1 cellular context compared by ENCODE assay signal in the genomic region with DNA sequence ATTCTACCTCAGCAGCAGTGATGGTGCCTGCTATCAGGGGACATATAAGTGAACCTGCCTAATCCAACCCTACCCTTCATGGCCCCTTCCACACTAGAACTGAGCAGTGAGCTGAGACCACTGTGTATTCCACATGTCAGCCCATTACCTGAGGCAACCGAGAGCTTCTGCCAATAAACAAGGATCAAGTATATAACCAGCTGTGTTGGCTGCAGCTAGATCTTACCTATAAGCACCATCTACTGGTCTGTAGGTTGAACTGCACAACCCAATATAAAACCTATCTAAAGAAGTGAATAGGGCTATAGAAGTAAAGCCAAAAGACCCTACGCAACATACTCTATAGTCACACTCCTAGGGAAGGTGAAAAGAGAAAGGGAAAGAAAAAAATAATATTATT.
TF ChIP-seq lines count a peak whose summit lies in the region.

No MANE protein-coding gene starts in this region.

TF ChIP-seq in WTC11, 78 proteins besides CTCF, POLR2A, EP300 and RAD21 (continued from another document):
- TF ChIP-seq RELA (CRISPR knock-in tag; IDR thresholded peaks at IDR 0.05; ENCODE audit: borderline replicate concordance) (no peak), FOXJ3 (CRISPR knock-in tag; IDR thresholded peaks at IDR 0.05; ENCODE audit: borderline replicate concordance) (no peak), MYBL2 (CRISPR knock-in tag; IDR thresholded peaks at IDR 0.05) (no peak), SMAD3 (CRISPR knock-in tag; IDR thresholded peaks at IDR 0.05; ENCODE audit: borderline replicate concordance) (no peak), ZNF416 (CRISPR knock-in tag; IDR thresholded peaks at IDR 0.05) (no peak), PRRX2 (CRISPR knock-in tag; IDR thresholded peaks at IDR 0.05) (no peak), JUN (CRISPR knock-in tag; IDR thresholded peaks at IDR 0.05) (no peak), ZNF219 (CRISPR knock-in tag; IDR thresholded peaks at IDR 0.05; ENCODE audit: borderline replicate concordance) (no peak), USF1 (CRISPR knock-in tag; IDR thresholded peaks at IDR 0.05) (no peak), HMGA2 (CRISPR knock-in tag; IDR thresholded peaks at IDR 0.05) (no peak)
- TF ChIP-seq, protein P1, sequence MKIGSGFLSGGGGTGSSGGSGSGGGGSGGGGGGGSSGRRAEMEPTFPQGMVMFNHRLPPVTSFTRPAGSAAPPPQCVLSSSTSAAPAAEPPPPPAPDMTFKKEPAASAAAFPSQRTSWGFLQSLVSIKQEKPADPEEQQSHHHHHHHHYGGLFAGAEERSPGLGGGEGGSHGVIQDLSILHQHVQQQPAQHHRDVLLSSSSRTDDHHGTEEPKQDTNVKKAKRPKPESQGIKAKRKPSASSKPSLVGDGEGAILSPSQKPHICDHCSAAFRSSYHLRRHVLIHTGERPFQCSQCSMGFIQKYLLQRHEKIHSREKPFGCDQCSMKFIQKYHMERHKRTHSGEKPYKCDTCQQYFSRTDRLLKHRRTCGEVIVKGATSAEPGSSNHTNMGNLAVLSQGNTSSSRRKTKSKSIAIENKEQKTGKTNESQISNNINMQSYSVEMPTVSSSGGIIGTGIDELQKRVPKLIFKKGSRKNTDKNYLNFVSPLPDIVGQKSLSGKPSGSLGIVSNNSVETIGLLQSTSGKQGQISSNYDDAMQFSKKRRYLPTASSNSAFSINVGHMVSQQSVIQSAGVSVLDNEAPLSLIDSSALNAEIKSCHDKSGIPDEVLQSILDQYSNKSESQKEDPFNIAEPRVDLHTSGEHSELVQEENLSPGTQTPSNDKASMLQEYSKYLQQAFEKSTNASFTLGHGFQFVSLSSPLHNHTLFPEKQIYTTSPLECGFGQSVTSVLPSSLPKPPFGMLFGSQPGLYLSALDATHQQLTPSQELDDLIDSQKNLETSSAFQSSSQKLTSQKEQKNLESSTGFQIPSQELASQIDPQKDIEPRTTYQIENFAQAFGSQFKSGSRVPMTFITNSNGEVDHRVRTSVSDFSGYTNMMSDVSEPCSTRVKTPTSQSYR (CRISPR knock-in tag; IDR thresholded peaks at IDR 0.05) = no peak
- TF ChIP-seq, protein P2, sequence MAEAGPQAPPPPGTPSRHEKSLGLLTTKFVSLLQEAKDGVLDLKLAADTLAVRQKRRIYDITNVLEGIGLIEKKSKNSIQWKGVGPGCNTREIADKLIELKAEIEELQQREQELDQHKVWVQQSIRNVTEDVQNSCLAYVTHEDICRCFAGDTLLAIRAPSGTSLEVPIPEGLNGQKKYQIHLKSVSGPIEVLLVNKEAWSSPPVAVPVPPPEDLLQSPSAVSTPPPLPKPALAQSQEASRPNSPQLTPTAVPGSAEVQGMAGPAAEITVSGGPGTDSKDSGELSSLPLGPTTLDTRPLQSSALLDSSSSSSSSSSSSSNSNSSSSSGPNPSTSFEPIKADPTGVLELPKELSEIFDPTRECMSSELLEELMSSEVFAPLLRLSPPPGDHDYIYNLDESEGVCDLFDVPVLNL (CRISPR knock-in tag; IDR thresholded peaks at IDR 0.05; ENCODE audit: borderline replicate concordance, low read depth) = no peak
- TF ChIP-seq, protein P3, sequence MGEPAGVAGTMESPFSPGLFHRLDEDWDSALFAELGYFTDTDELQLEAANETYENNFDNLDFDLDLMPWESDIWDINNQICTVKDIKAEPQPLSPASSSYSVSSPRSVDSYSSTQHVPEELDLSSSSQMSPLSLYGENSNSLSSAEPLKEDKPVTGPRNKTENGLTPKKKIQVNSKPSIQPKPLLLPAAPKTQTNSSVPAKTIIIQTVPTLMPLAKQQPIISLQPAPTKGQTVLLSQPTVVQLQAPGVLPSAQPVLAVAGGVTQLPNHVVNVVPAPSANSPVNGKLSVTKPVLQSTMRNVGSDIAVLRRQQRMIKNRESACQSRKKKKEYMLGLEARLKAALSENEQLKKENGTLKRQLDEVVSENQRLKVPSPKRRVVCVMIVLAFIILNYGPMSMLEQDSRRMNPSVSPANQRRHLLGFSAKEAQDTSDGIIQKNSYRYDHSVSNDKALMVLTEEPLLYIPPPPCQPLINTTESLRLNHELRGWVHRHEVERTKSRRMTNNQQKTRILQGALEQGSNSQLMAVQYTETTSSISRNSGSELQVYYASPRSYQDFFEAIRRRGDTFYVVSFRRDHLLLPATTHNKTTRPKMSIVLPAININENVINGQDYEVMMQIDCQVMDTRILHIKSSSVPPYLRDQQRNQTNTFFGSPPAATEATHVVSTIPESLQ (CRISPR knock-in tag; IDR thresholded peaks at IDR 0.05) = no peak
